ENCODE assay signal across 10 cellular contexts in genomic region chr12:46218509-46219095, GRCh38. TPM values are rescaled to one million over a fixed set of nuclear protein-coding genes. Genes with fewer than 3 reads are reported as not detected.
DNase-seq lines count a peak whose midpoint lies in the region; ATAC-seq and TF ChIP-seq lines count a peak whose summit lies in the region.
"Had no signal": no experiment of that assay in that cellular context is flagged by ENCODE, and none has a peak within 500 bp of the region (broad histone marks: within the 10 kb centered on the region; RNA-seq: fewer than 3 reads in every experiment).

No MANE protein-coding gene starts in this region.

- no TSS peak for BruUV-seq in Calu3 (replicated peaks; lab: Mats Ljungman, UMichigan)

- H3F3A ChIP-seq in Loucy (ENCODE audit: low read depth), result peaks cover 5% of the 10 kb centered on the region; the same call in 1 of the 2 replicates

- H3K9me3 ChIP-seq in Loucy (ENCODE audit: insufficient read depth, low read depth, low read length), result no peaks in the 10 kb centered on the region
- H3K9me3 ChIP-seq in naive thymus-derived CD4-positive, alpha-beta T cell (ENCODE audit: control insufficient read depth in 2 of 3, low read length in 3 of 3), result no peaks in the 10 kb centered on the region
- H3K9me3 ChIP-seq: left ventricle myocardium inferior had no signal

- H3K27me3 ChIP-seq in Loucy (ENCODE audit: insufficient read depth, low read length, poor library complexity, severe bottlenecking), result no peaks in the 10 kb centered on the region
- H3K27me3 ChIP-seq in naive thymus-derived CD4-positive, alpha-beta T cell (ENCODE audit: control insufficient read depth in 2 of 2, insufficient read depth in 2 of 2, low read length in 2 of 2), result no peaks in the 10 kb centered on the region

- peaks cover 60% of the 10 kb centered on the region for H3K4me1 Mint-ChIP-seq in Calu3 (ENCODE audit: low read depth, unreplicated experiment)
- H3K4me1 Mint-ChIP-seq in activated T-helper 2 cell treated with anti-CD3 and anti-CD28 coated beads, Interferon-gamma antibody, Interleukin-2, Interleukin-4, amounts not matched to agents 10 μg/mL and 5 μg/mL and 100 μg/mL, durations not matched to agents 14 hours and 24 hours and 36 hours (ENCODE audit: low read depth), result peaks cover 88% of the 10 kb centered on the region
- H3K4me1 Mint-ChIP-seq in naive thymus-derived CD4-positive, alpha-beta T cell, result peaks cover 65 to 100% (median 98%) of the 10 kb centered on the region in 7 donors

- H3K79me2 ChIP-seq in Loucy (ENCODE audit: insufficient read depth, low read length), result peaks cover 49% of the 10 kb centered on the region; the same call in 1 of the 2 replicates

- POLR2A ChIA-PET in naive thymus-derived CD4-positive, alpha-beta T cell (lab: Charles Lee), result interaction anchor here (0.6 to 11.6 kb wide), 13 partner anchors 8 to 227 kb away, joined by 3 to 303 read pairs (median 7); partner anchors contain the start of gene SLC38A1

- H4K20me1 ChIP-seq in Loucy (ENCODE audit: insufficient read depth, low read length, poor library complexity, severe bottlenecking), result peaks cover 81% of the 10 kb centered on the region

- ATAC-seq in naive thymus-derived CD4-positive, alpha-beta T cell, result no peak
- ATAC-seq in HG03521 (IDR thresholded peaks at IDR 0.05; ENCODE audit: unreplicated experiment), result no peak
- ATAC-seq in GM21529 (IDR thresholded peaks at IDR 0.05; ENCODE audit: unreplicated experiment), result no peak
- no peak for ATAC-seq in GM18867 (IDR thresholded peaks at IDR 0.05; ENCODE audit: unreplicated experiment)

- H3K27me3 Mint-ChIP-seq in Calu3 (ENCODE audit: unreplicated experiment), result no peaks in the 10 kb centered on the region
- no peaks in the 10 kb centered on the region for H3K27me3 Mint-ChIP-seq in activated T-helper 2 cell treated with anti-CD3 and anti-CD28 coated beads, Interferon-gamma antibody, Interleukin-2, Interleukin-4, amounts not matched to agents 10 μg/mL and 5 μg/mL and 100 μg/mL, durations not matched to agents 14 hours and 24 hours and 36 hours (ENCODE audit: low read depth)
- no peaks in the 10 kb centered on the region for H3K27me3 Mint-ChIP-seq in naive thymus-derived CD4-positive, alpha-beta T cell

- peaks cover 48% of the 10 kb centered on the region; the same call in 1 of the 2 replicates for H3K36me3 ChIP-seq in Loucy (ENCODE audit: insufficient read depth, low read length)
- H3K36me3 ChIP-seq in naive thymus-derived CD4-positive, alpha-beta T cell (ENCODE audit: control insufficient read depth in 2 of 3, insufficient read depth in 3 of 3, low read length in 3 of 3), result peaks cover 0 to 3% (median 0%) of the 10 kb centered on the region in 3 experiments
- H3K36me3 ChIP-seq: left ventricle myocardium inferior had no signal

- no peak overlapping the region for H2AFZ ChIP-seq in Loucy (ENCODE audit: low read length)

- H3K4me3 Mint-ChIP-seq in Calu3 (ENCODE audit: low read depth, unreplicated experiment), result peak overlapping the region; percentile 52
- H3K4me3 Mint-ChIP-seq in activated T-helper 2 cell treated with anti-CD3 and anti-CD28 coated beads, Interferon-gamma antibody, Interleukin-2, Interleukin-4, amounts not matched to agents 10 μg/mL and 5 μg/mL and 100 μg/mL, durations not matched to agents 14 hours and 24 hours and 36 hours (ENCODE audit: low read depth), result peak overlapping the region; percentile 67
- peak overlapping the region; percentile 74 to 89 (median 81) for H3K4me3 Mint-ChIP-seq in naive thymus-derived CD4-positive, alpha-beta T cell

- H3K9ac ChIP-seq in Loucy (ENCODE audit: low read depth, low read length, poor library complexity, severe bottlenecking), result no peak overlapping the region

- DNase-seq in Calu3, result peak; percentile 40
- DNase-seq in activated T-helper 2 cell treated with anti-CD3 and anti-CD28 coated beads, Interferon-gamma antibody, Interleukin-2, Interleukin-4, amounts not matched to agents 10 μg/mL and 5 μg/mL and 100 μg/mL, durations not matched to agents 14 hours and 24 hours and 36 hours (ENCODE audit: low spot score), result no peak
- DNase-seq in naive thymus-derived CD4-positive, alpha-beta T cell, result peak in 1 of 9 donors; percentile 30
- DNase-seq in DMS153 (lab: John Stamatoyannopoulos, UW), result no peak
- DNase-seq: left ventricle myocardium inferior, NCI-H69 had no signal

- peak overlapping the region; percentile 78 for H3K4me2 ChIP-seq in Loucy (ENCODE audit: low read depth, low read length, poor library complexity, severe bottlenecking)

- H3K4me3 ChIP-seq in Loucy (ENCODE audit: low read length, poor library complexity, severe bottlenecking), result peak overlapping the region; percentile 55
- peak overlapping the region; percentile 41 for H3K4me3 ChIP-seq in naive thymus-derived CD4-positive, alpha-beta T cell (ENCODE audit: low read length)
- H3K4me3 ChIP-seq: left ventricle myocardium inferior had no signal

- no peaks in the 10 kb centered on the region for H3K9me2 ChIP-seq in Loucy (replicated peaks; ENCODE audit: low read depth, low read length)

- H3K27ac Mint-ChIP-seq in Calu3 (ENCODE audit: unreplicated experiment), result peak overlapping the region; percentile 75
- H3K27ac Mint-ChIP-seq in activated T-helper 2 cell treated with anti-CD3 and anti-CD28 coated beads, Interferon-gamma antibody, Interleukin-2, Interleukin-4, amounts not matched to agents 10 μg/mL and 5 μg/mL and 100 μg/mL, durations not matched to agents 14 hours and 24 hours and 36 hours, result peak overlapping the region; percentile 99
- H3K27ac Mint-ChIP-seq in naive thymus-derived CD4-positive, alpha-beta T cell, result peak overlapping the region; percentile 89 to 100 (median 99)

- H3K27ac ChIP-seq in naive thymus-derived CD4-positive, alpha-beta T cell (ENCODE audit: low read depth, low read length), result peak overlapping the region; percentile 78

- H3K9me3 Mint-ChIP-seq in Calu3 (ENCODE audit: low read depth, unreplicated experiment), result no peaks in the 10 kb centered on the region
- H3K9me3 Mint-ChIP-seq in activated T-helper 2 cell treated with anti-CD3 and anti-CD28 coated beads, Interferon-gamma antibody, Interleukin-2, Interleukin-4, amounts not matched to agents 10 μg/mL and 5 μg/mL and 100 μg/mL, durations not matched to agents 14 hours and 24 hours and 36 hours, result no peaks in the 10 kb centered on the region
- no peaks in the 10 kb centered on the region for H3K9me3 Mint-ChIP-seq in naive thymus-derived CD4-positive, alpha-beta T cell

- CTCF ChIA-PET in Calu3 (lab: Charles Lee), result no interaction called here
- CTCF ChIA-PET in naive thymus-derived CD4-positive, alpha-beta T cell (lab: Charles Lee), result interaction anchor here (0.6 to 3.3 kb wide), 4 partner anchors 51 to 352 kb away, joined by 3 to 17 read pairs (median 6); partner anchors contain the start of gene SLC38A1

- TF ChIP-seq CTCF in Calu3 (IDR thresholded peaks at IDR 0.05; ENCODE audit: unreplicated experiment) (no peak), Loucy (conservative IDR thresholded peaks at IDR 0.05; ENCODE audit: low read length) (no peak)

- peaks cover 40% of the 10 kb centered on the region for H3K36me3 Mint-ChIP-seq in Calu3 (ENCODE audit: insufficient read depth, unreplicated experiment)
- H3K36me3 Mint-ChIP-seq in activated T-helper 2 cell treated with anti-CD3 and anti-CD28 coated beads, Interferon-gamma antibody, Interleukin-2, Interleukin-4, amounts not matched to agents 10 μg/mL and 5 μg/mL and 100 μg/mL, durations not matched to agents 14 hours and 24 hours and 36 hours (ENCODE audit: low read depth), result peaks cover 68% of the 10 kb centered on the region
- H3K36me3 Mint-ChIP-seq in naive thymus-derived CD4-positive, alpha-beta T cell, result peaks cover 10 to 54% (median 22%) of the 10 kb centered on the region in 5 donors

- peaks cover 56% of the 10 kb centered on the region for H3K4me1 ChIP-seq in Loucy (ENCODE audit: insufficient read depth, low read length, poor library complexity, severe bottlenecking)
- H3K4me1 ChIP-seq in naive thymus-derived CD4-positive, alpha-beta T cell (ENCODE audit: control insufficient read depth in 2 of 2, insufficient read depth in 2 of 2, low read length in 2 of 2), result peaks cover 93% of the 10 kb centered on the region in 2 donors

- intact Hi-C loops in Calu3 (cut with micrococcal nuclease; ENCODE audit: unreplicated experiment), result no loop called here
- intact Hi-C loops in activated T-helper 2 cell treated with anti-CD3 and anti-CD28 coated beads, Interferon-gamma antibody, Interleukin-2, Interleukin-4, amounts not matched to agents 10 μg/mL and 5 μg/mL and 100 μg/mL, durations not matched to agents 14 hours and 24 hours and 36 hours (cut with micrococcal nuclease), result loop anchor here (1.0 to 10.0 kb wide), 13 partner anchors 8 to 1539 kb away; partner anchors contain the start of genes ARID2, RAPGEF3, RPAP3 and SCAF11
- intact Hi-C loops in naive thymus-derived CD4-positive, alpha-beta T cell (cut with micrococcal nuclease), result loop anchor here (1.0 to 10.0 kb wide), 11 partner anchors 8 to 1596 kb away; partner anchors contain the start of genes SLC38A2 (in 2 of the 2), ARID2 (in 1 of the 2), HDAC7 (in 1 of the 2) and RPAP3 (in 1 of the 2)

RNA-seq across cellular contexts. Expression of gene SLC38A1, which starts 50.2 kb away (rescaled TPM):
- 113 and 132 TPM in 2 replicates for total RNA-seq in Calu3 (2022)
- total RNA-seq in activated T-helper 2 cell treated with anti-CD3 and anti-CD28 coated beads, Interferon-gamma antibody, Interleukin-2, Interleukin-4, amounts not matched to agents 10 μg/mL and 5 μg/mL and 100 μg/mL, durations not matched to agents 14 hours and 24 hours and 36 hours, result 152 and 154 TPM in 2 replicates
- 100 to 1,000 TPM; 172 to 283 (median 249) TPM for total RNA-seq in naive thymus-derived CD4-positive, alpha-beta T cell
- polyA plus RNA-seq in naive thymus-derived CD4-positive, alpha-beta T cell, result 100 to 1,000 TPM; 235 to 263 TPM
